In genomic region chr2:27653397-27653796, GRCh38 we compare ENCODE assay signal across 16 cellular contexts. TPM values are rescaled to one million over a fixed set of nuclear protein-coding genes. Genes with fewer than 3 reads are reported as not detected.
DNase-seq lines count a peak whose midpoint lies in the region; ATAC-seq and TF ChIP-seq lines count a peak whose summit lies in the region.
"Had no signal": no experiment of that assay in that cellular context is flagged by ENCODE, and none has a peak within 500 bp of the region (broad histone marks: within the 10 kb centered on the region; RNA-seq: fewer than 3 reads in every experiment).

No MANE protein-coding gene starts in this region.

- H3K27ac Mint-ChIP-seq in activated CD4-positive, alpha-beta memory T cell treated with anti-CD3 and anti-CD28 coated beads, Interleukin-2, amount 10 ng/mL, durations not matched to agents 7 days and 5 days = peak overlapping the region; percentile 22
- no peak overlapping the region for H3K27ac Mint-ChIP-seq in osteocyte (ENCODE audit: unreplicated experiment)
- H3K27ac Mint-ChIP-seq: brain had no signal

- DNase-seq in ACHN = peak; percentile 86
- peak; percentile 60 for DNase-seq in ELR (ENCODE audit: low read depth)
- no peak for DNase-seq in activated CD4-positive, alpha-beta memory T cell treated with anti-CD3 and anti-CD28 coated beads, Interleukin-2, amount 10 ng/mL, durations not matched to agents 7 days and 5 days
- DNase-seq in foreskin keratinocyte = no peak
- DNase-seq in NCI-H82 (lab: John Stamatoyannopoulos, UW) = no peak
- no peak for DNase-seq in osteocyte (ENCODE audit: extremely low spot score, unreplicated experiment)
- DNase-seq in cerebellar nuclear complex (lab: John Stamatoyannopoulos, UW) = no peak
- DNase-seq: activated CD4-positive, alpha-beta T cell treated with anti-CD3 and anti-CD28 coated beads for 48 hours; effector CD8-positive, alpha-beta T cell; Karpas-422; NCI-H1436 treated with DMSO at 0.1 percent for 48 hours; SIG-M5; stimulated activated CD4-positive, alpha-beta T cell treated with anti-CD3 and anti-CD28 coated beads, Interleukin-15, amount 100 ng/mL, for 24 hours had no signal

- no peaks in the 10 kb centered on the region for H3K27me3 Mint-ChIP-seq in activated CD4-positive, alpha-beta memory T cell treated with anti-CD3 and anti-CD28 coated beads, Interleukin-2, amount 10 ng/mL, durations not matched to agents 7 days and 5 days
- no peaks in the 10 kb centered on the region for H3K27me3 Mint-ChIP-seq in osteocyte (ENCODE audit: unreplicated experiment)
- H3K27me3 Mint-ChIP-seq: brain had no signal

- TF ChIP-seq CTCF in foreskin keratinocyte (conservative IDR thresholded peaks at IDR 0.05) (no peak), osteocyte (IDR thresholded peaks at IDR 0.05) (no peak)

- H3K4me1 Mint-ChIP-seq in activated CD4-positive, alpha-beta memory T cell treated with anti-CD3 and anti-CD28 coated beads, Interleukin-2, amount 10 ng/mL, durations not matched to agents 7 days and 5 days = peaks cover 18% of the 10 kb centered on the region
- H3K4me1 Mint-ChIP-seq in osteocyte (ENCODE audit: unreplicated experiment) = no peaks in the 10 kb centered on the region

- peaks cover 69% of the 10 kb centered on the region for H3K36me3 Mint-ChIP-seq in activated CD4-positive, alpha-beta memory T cell treated with anti-CD3 and anti-CD28 coated beads, Interleukin-2, amount 10 ng/mL, durations not matched to agents 7 days and 5 days (ENCODE audit: low read depth)
- H3K36me3 Mint-ChIP-seq in osteocyte (ENCODE audit: unreplicated experiment) = peaks cover 56% of the 10 kb centered on the region

- no peaks in the 10 kb centered on the region for H3K27me3 ChIP-seq in foreskin keratinocyte

- in situ Hi-C loops in ACHN (cut with HindIII; ENCODE audit: low pct_ligation_motif_present, low pct_unique_long_range_greater_than_20kb, low sequenced_read_pairs) = no loop called here

- no peak overlapping the region for H3K4me3 Mint-ChIP-seq in activated CD4-positive, alpha-beta memory T cell treated with anti-CD3 and anti-CD28 coated beads, Interleukin-2, amount 10 ng/mL, durations not matched to agents 7 days and 5 days
- no peak overlapping the region for H3K4me3 Mint-ChIP-seq in osteocyte (ENCODE audit: unreplicated experiment)
- H3K4me3 Mint-ChIP-seq: activated T-helper 1 cell treated with anti-CD3 and anti-CD28 coated beads, Interleukin-12 subunit alpha, Interleukin-12 subunit beta, Interleukin-2, Interleukin-4 antibody, amounts not matched to agents 30 ng/mL and 10 ng/mL and 1 ng/mL, durations not matched to agents 14 hours and 24 hours and 36 hours; brain had no signal

- H3K4me1 ChIP-seq in foreskin keratinocyte = peaks cover 17% of the 10 kb centered on the region

- peak; percentile 35 for ATAC-seq in foreskin keratinocyte
- no peak for ATAC-seq in HG03039 (IDR thresholded peaks at IDR 0.05; ENCODE audit: unreplicated experiment)

- CTCF ChIA-PET in activated CD4-positive, alpha-beta memory T cell treated with anti-CD3 and anti-CD28 coated beads, Interleukin-2, amount 10 ng/mL, durations not matched to agents 7 days and 5 days (lab: Charles Lee) = no interaction called here

- no peak overlapping the region for H3K27ac ChIP-seq in foreskin keratinocyte

- H3K9me3 Mint-ChIP-seq in activated CD4-positive, alpha-beta memory T cell treated with anti-CD3 and anti-CD28 coated beads, Interleukin-2, amount 10 ng/mL, durations not matched to agents 7 days and 5 days = no peaks in the 10 kb centered on the region
- no peaks in the 10 kb centered on the region for H3K9me3 Mint-ChIP-seq in osteocyte (ENCODE audit: unreplicated experiment)
- H3K9me3 Mint-ChIP-seq: activated T-helper 1 cell treated with anti-CD3 and anti-CD28 coated beads, Interleukin-12 subunit alpha, Interleukin-12 subunit beta, Interleukin-2, Interleukin-4 antibody, amounts not matched to agents 30 ng/mL and 10 ng/mL and 1 ng/mL, durations not matched to agents 14 hours and 24 hours and 36 hours; brain had no signal

- POLR2A ChIA-PET in activated CD4-positive, alpha-beta memory T cell treated with anti-CD3 and anti-CD28 coated beads, Interleukin-2, amount 10 ng/mL, durations not matched to agents 7 days and 5 days (lab: Charles Lee) = interaction anchor here (1.1 kb wide), 1 partner anchor 15 kb away, joined by 3 read pairs; no protein-coding TSS in a partner anchor

RNA-seq across cellular contexts. Expression of gene SUPT7L, which starts 10.0 kb away (rescaled TPM):
- 10 to 100 TPM; 36.5 to 37.2 TPM for total RNA-seq in activated CD4-positive, alpha-beta memory T cell treated with anti-CD3 and anti-CD28 coated beads, Interleukin-2, amount 10 ng/mL, durations not matched to agents 7 days and 5 days
- total RNA-seq in foreskin keratinocyte = 24.6 and 25.8 TPM in 2 replicates
- 18.5 and 19.7 TPM in 2 replicates for polyA plus RNA-seq in foreskin keratinocyte
- total RNA-seq in osteocyte = 37.9 and 41.2 TPM in 2 replicates

RNA-seq across cellular contexts. Expression of gene SLC4A1AP, which starts 10.3 kb away (rescaled TPM):
- total RNA-seq in activated CD4-positive, alpha-beta memory T cell treated with anti-CD3 and anti-CD28 coated beads, Interleukin-2, amount 10 ng/mL, durations not matched to agents 7 days and 5 days = 10 to 100 TPM; 27.3 to 27.9 TPM
- 27.1 and 29.9 TPM in 2 replicates for total RNA-seq in foreskin keratinocyte
- 15.2 and 17.8 TPM in 2 replicates for polyA plus RNA-seq in foreskin keratinocyte
- total RNA-seq in osteocyte = 20.5 and 20.7 TPM in 2 replicates

RNA-seq across cellular contexts. Expression of gene GPN1, which starts 24.5 kb away (rescaled TPM):
- total RNA-seq in activated CD4-positive, alpha-beta memory T cell treated with anti-CD3 and anti-CD28 coated beads, Interleukin-2, amount 10 ng/mL, durations not matched to agents 7 days and 5 days = 10 to 100 TPM; 45.0 to 45.8 TPM
- 58.9 and 61.4 TPM in 2 replicates for total RNA-seq in foreskin keratinocyte
- 49.6 and 56.4 TPM in 2 replicates for polyA plus RNA-seq in foreskin keratinocyte
- total RNA-seq in osteocyte = 28.6 and 28.8 TPM in 2 replicates

RNA-seq across cellular contexts. Expression of gene CCDC121, which starts 24.6 kb away (rescaled TPM):
- under 1 TPM; 0.78 to 0.90 TPM for total RNA-seq in activated CD4-positive, alpha-beta memory T cell treated with anti-CD3 and anti-CD28 coated beads, Interleukin-2, amount 10 ng/mL, durations not matched to agents 7 days and 5 days
- total RNA-seq in foreskin keratinocyte (0.81 and 1.0 TPM in 2 replicates), osteocyte (2.1 and 2.5 TPM in 2 replicates)
- polyA plus RNA-seq in foreskin keratinocyte = 0.26 and 0.46 TPM in 2 replicates

Comparison
In these comparisons a context has a peak if more than half of its experiments do, and no peak if none do; other contexts are left out.
1. DNase-seq: peak in ACHN (single experiment) and ELR (single experiment); none in activated CD4-positive, alpha-beta memory T cell treated with anti-CD3 and anti-CD28 coated beads, Interleukin-2, amount 10 ng/mL, durations not matched to agents 7 days and 5 days (single experiment), foreskin keratinocyte (0 of 2), NCI-H82 (single experiment), osteocyte (single experiment) and cerebellar nuclear complex (0 of 2).